In the genomic region with DNA sequence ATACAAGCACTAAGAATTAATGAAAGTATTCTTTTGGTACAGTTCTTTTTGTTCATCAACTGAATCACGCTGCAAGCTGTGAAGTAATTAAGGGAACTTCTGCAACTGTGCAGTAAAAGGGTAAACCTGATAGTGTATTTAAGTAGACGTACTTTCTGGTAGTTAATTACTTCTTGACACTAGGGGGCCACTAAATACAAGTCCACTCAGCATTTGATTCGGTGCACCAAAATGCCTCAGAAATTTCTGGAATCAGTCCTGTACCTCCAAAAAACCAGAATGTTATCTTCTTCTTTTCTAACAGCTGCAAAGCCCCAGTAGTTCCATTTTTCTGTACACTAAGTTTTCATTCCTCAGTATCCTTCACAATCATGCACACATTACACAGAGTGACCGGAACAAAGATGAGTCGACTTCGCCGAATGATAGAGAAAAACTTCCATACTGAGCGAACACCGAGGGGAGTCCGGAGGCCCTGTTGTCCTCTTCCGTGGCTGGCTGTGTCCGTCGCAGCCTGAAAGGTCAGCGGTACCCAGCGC, we compare ENCODE assay signal across 8 cellular contexts. TPM values are rescaled to one million over a fixed set of nuclear protein-coding genes. Genes with fewer than 3 reads are reported as not detected.
A peak's percentile ranks its signal among the peaks of the same experiment; 100 is the strongest.
DNase-seq lines count a peak whose midpoint lies in the region; ATAC-seq, FAIRE-seq and TF ChIP-seq lines count a peak whose summit lies in the region.

No MANE protein-coding gene starts in this region.

- no peaks in the 10 kb centered on the region for H3K27me3 ChIP-seq in DOHH2 (ENCODE audit: control insufficient read depth, low read length)
- no peaks in the 10 kb centered on the region; a peak in 1 of 5 replicates for H3K27me3 ChIP-seq in HepG2 (ENCODE audit: control insufficient read depth in 1 of 2, insufficient read depth in 2 of 2, low read length in 2 of 2)
- H3K27me3 ChIP-seq in testis = no peaks in the 10 kb centered on the region

- H3K4me3 ChIP-seq in DOHH2 (ENCODE audit: low read length) = peak overlapping the region; percentile 98
- peak overlapping the region; percentile 98 for H3K4me3 ChIP-seq in choroid plexus epithelial cell (ENCODE audit: low read depth, low read length)
- H3K4me3 ChIP-seq in HepG2 (replicated peaks in 1 of 3; ENCODE audit: insufficient read depth in 1 of 3, low read depth in 2 of 3, low read length in 3 of 3) = peak overlapping the region; percentile 87 to 94 (median 93)
- peak overlapping the region; percentile 90 to 98 for H3K4me3 ChIP-seq in testis

- WGBS in HepG2 (ENCODE audit: low lambda C conversion rate) = under 1% methylated on average over 9 of the region's 15 CpGs
- 0% methylated on average over 13 to 15 of the region's 15 CpGs for WGBS in testis, 2 donors

- H3K4me1 ChIP-seq in DOHH2 (ENCODE audit: control insufficient read depth, low read length) = peaks cover 26% of the 10 kb centered on the region
- peaks cover 27% of the 10 kb centered on the region for H3K4me1 ChIP-seq in HepG2 (ENCODE audit: insufficient read depth, low read length)
- peaks cover 18% of the 10 kb centered on the region for H3K4me1 ChIP-seq in testis

- DNase-seq in RWPE1 (ENCODE audit: low spot score) (peak; percentile 75), choroid plexus epithelial cell (ENCODE audit: low read depth) (peak; percentile 82), HepG2 (ENCODE audit: low spot score) (peak; percentile 19), testis (no peak), NCI-H2171 treated with DMSO at 0.1 percent for 48 hours (lab: John Stamatoyannopoulos, UW) (no peak)

- peak overlapping the region; percentile 51 for H2AFZ ChIP-seq in HepG2 (ENCODE audit: low read length)

- H3K4me2 ChIP-seq in DOHH2 (ENCODE audit: low read length) (peak overlapping the region; percentile 58), HepG2 (ENCODE audit: low read depth, low read length) (peak overlapping the region; percentile 89)

- TF ChIP-seq POLR2A in HepG2 (IDR thresholded peaks at IDR 0.05; ENCODE audit: insufficient read depth in 1 of 2, low read depth in 2 of 2, low read length in 2 of 2) = no peak
- TF ChIP-seq POLR2A in testis (IDR thresholded peaks at IDR 0.05) = no peak

- intact Hi-C loops in HepG2 (cut with micrococcal nuclease; ENCODE audit: unreplicated experiment) = loop anchor here (5.0 kb wide), 1 partner anchor 151 kb away; no protein-coding TSS in a partner anchor
- intact Hi-C loops in testis (cut with DNase I; ENCODE audit: low total_unique reads) = no loop called here

- H3F3A ChIP-seq in DOHH2 (ENCODE audit: control insufficient read depth, insufficient read depth) = no peaks in the 10 kb centered on the region

- TF ChIP-seq EP300 in HepG2 (IDR thresholded peaks at IDR 0.05; ENCODE audit: low read depth in 2 of 2, low read length in 2 of 2) (no peak), HepG2 (CRISPR knock-in tag; IDR thresholded peaks at IDR 0.05; ENCODE audit: borderline replicate concordance) (no peak)

- H4K20me1 ChIP-seq in DOHH2 (ENCODE audit: control insufficient read depth, insufficient read depth, low read depth, low read length) (peaks cover 11% of the 10 kb centered on the region), HepG2 (ENCODE audit: insufficient read depth, low read length) (no peaks in the 10 kb centered on the region)

- no peaks in the 10 kb centered on the region for H3K9me2 ChIP-seq in DOHH2 (replicated peaks; ENCODE audit: control insufficient read depth, low read length)

- H3K27ac ChIP-seq in DOHH2 (ENCODE audit: low read depth, low read length) (peak overlapping the region; percentile 53), RWPE1 (peak overlapping the region; percentile 94), HepG2 (ENCODE audit: extremely low read length, insufficient read depth, low read length) (peak overlapping the region; percentile 64), testis (peak overlapping the region; percentile 82)

- H3K9ac ChIP-seq in HepG2 (ENCODE audit: insufficient read depth, low read depth, low read length) = peak overlapping the region; percentile 83

- POLR2A ChIA-PET in RWPE1 (lab: Yijun Ruan, JAX; ENCODE audit: low non-redundant PET) = interaction anchor here (0.7 kb wide), 2 partner anchors 33 to 245 kb away, joined by 3 read pairs; no protein-coding TSS in a partner anchor
- POLR2A ChIA-PET in HepG2 (lab: Yijun Ruan, JAX) = interaction anchor here (0.9 to 1.5 kb wide), 4 partner anchors 9 to 188 kb away, joined by 3 to 8 read pairs (median 4); no protein-coding TSS in a partner anchor

- H3K9me3 ChIP-seq in DOHH2 (ENCODE audit: control insufficient read depth, insufficient read depth, low read length) = no peaks in the 10 kb centered on the region
- no peaks in the 10 kb centered on the region for H3K9me3 ChIP-seq in HepG2 (ENCODE audit: low read length)
- H3K9me3 ChIP-seq in testis = no peaks in the 10 kb centered on the region

- in situ Hi-C loops in HepG2 (cut with HindIII; ENCODE audit: extremely low pct_ligation_motif_present, low pct_unique_long_range_greater_than_20kb) = loop anchor here (5.0 kb wide), 1 partner anchor 151 kb away; no protein-coding TSS in a partner anchor

- TF ChIP-seq CTCF in DOHH2 (IDR thresholded peaks at IDR 0.05; ENCODE audit: low read depth, low read length, poor library complexity, severe bottlenecking) (peak; percentile 65), RWPE1 (conservative IDR thresholded peaks at IDR 0.05; ENCODE audit: low read depth) (peak; percentile 75), choroid plexus epithelial cell (conservative IDR thresholded peaks at IDR 0.05; ENCODE audit: low read depth, low read length) (peak; percentile 53), HepG2 (CRISPR knock-in tag; IDR thresholded peaks at IDR 0.05) (peak; percentile 38), testis (IDR thresholded peaks at IDR 0.05) (peak; percentile 47 to 63 (median 49))

- CTCF ChIA-PET in RWPE1 (lab: Yijun Ruan, JAX) = interaction anchor here (0.6 to 2.0 kb wide), 6 partner anchors 13 to 701 kb away, joined by 3 to 10 read pairs (median 5); no protein-coding TSS in a partner anchor
- CTCF ChIA-PET in HepG2 (lab: Yijun Ruan, JAX; ENCODE audit: low intra/inter-chr PET ratio, low total read pairs) = interaction anchor here (4.0 kb wide), 1 partner anchor 153 kb away, joined by 14 read pairs; no protein-coding TSS in a partner anchor

- peaks cover 74% of the 10 kb centered on the region for H3K36me3 ChIP-seq in DOHH2 (ENCODE audit: control insufficient read depth, low read length)
- peaks cover 0 to 38% of the 10 kb centered on the region in 2 experiments; a peak in 3 of 5 replicates for H3K36me3 ChIP-seq in HepG2 (replicated peaks in 1 of 2; ENCODE audit: control insufficient read depth in 1 of 2, insufficient read depth in 2 of 2, low read length in 2 of 2)
- no peaks in the 10 kb centered on the region for H3K36me3 ChIP-seq in testis (ENCODE audit: low read depth, missing control alignments)

- no peak for TF ChIP-seq RAD21 in HepG2 (CRISPR knock-in tag; IDR thresholded peaks at IDR 0.05)

- TSS peak; percentile 59 for BruUV-seq in HepG2 (replicated peaks; lab: Mats Ljungman, UMichigan)

- ATAC-seq in GM19438 (IDR thresholded peaks at IDR 0.05; ENCODE audit: low read depth, unreplicated experiment) (peak; percentile 45), HG03521 (IDR thresholded peaks at IDR 0.05; ENCODE audit: unreplicated experiment) (peak; percentile 40), HepG2 (peak; percentile 20)

- FAIRE-seq in HepG2 (lab: Jason Lieb, UNC) = no peak

- H3K79me2 ChIP-seq in DOHH2 (ENCODE audit: control insufficient read depth, low read length) = peaks cover 61% of the 10 kb centered on the region
- peaks cover 49% of the 10 kb centered on the region for H3K79me2 ChIP-seq in HepG2 (ENCODE audit: insufficient read depth, low read length)

RNA-seq across cellular contexts. Expression of a gene that starts 0.5 kb away (rescaled TPM):
- total RNA-seq in HepG2 (2016; rRNA removed; fragmentation: Illumina TruSeq; extraction: Trizol) (41.6 and 49.1 TPM in 2 replicates), testis (10 to 100 TPM; 47.8 to 62.0 TPM)
- 7.1 and 11.4 TPM in 2 replicates for total RNA-seq in HepG2 (2016; cell fraction: cytosol; rRNA removed; fragmentation: Illumina TruSeq; extraction: Trizol; ENCODE audit: low read depth)
- 41.0 and 49.0 TPM in 2 replicates for total RNA-seq in HepG2 (2016; cell fraction: insoluble cytoplasmic fraction; rRNA removed; fragmentation: Illumina TruSeq; extraction: Trizol)
- 13.2 and 14.2 TPM in 2 replicates for total RNA-seq in HepG2 (2016; cell fraction: membrane; rRNA removed; fragmentation: Illumina TruSeq; extraction: Trizol)
- total RNA-seq in HepG2 (2016; cell fraction: nucleus; rRNA removed; fragmentation: Illumina TruSeq; extraction: Trizol) = 45.1 and 45.7 TPM in 2 replicates
- polyA plus RNA-seq in HepG2 (2011; rRNA removed) (20.4 and 22.0 TPM in 2 replicates), testis (ENCODE audit: insufficient read depth, low read depth, low replicate concordance) (35.5 TPM)
- 9.6 and 14.8 TPM in 2 replicates for polyA plus RNA-seq in HepG2 (2011; cell fraction: cytosol; rRNA removed)
- 21.6 and 24.1 TPM in 2 replicates for polyA plus RNA-seq in HepG2 (2011; cell fraction: nucleus; rRNA removed)
- polyA plus RNA-seq in HepG2 (2012) = 12.4 and 17.9 TPM in 2 replicates
- polyA plus RNA-seq in HepG2 (2016; cell fraction: cytosol; fragmentation: Illumina TruSeq; extraction: Trizol; ENCODE audit: low read depth) = 1.8 and 2.0 TPM in 2 replicates
- polyA plus RNA-seq in HepG2 (2016; cell fraction: insoluble cytoplasmic fraction; fragmentation: Illumina TruSeq; extraction: Trizol; ENCODE audit: low read depth) = 29.9 and 31.3 TPM in 2 replicates
- polyA plus RNA-seq in HepG2 (2016; cell fraction: membrane; fragmentation: Illumina TruSeq; extraction: Trizol; ENCODE audit: low read depth) = 4.9 and 5.1 TPM in 2 replicates
- 48.1 and 49.6 TPM in 2 replicates for polyA plus RNA-seq in HepG2 (2016; cell fraction: nucleus; fragmentation: Illumina TruSeq; extraction: Trizol; ENCODE audit: insufficient read depth, low read depth)
- 16.6 and 28.5 TPM in 2 replicates for polyA minus RNA-seq in HepG2 (2011; rRNA and poly(A)+ RNA removed; ENCODE audit: low replicate concordance)
- polyA minus RNA-seq in HepG2 (2011; cell fraction: cytosol; rRNA and poly(A)+ RNA removed) = 14.1 and 15.7 TPM in 2 replicates
- 56.4 and 68.2 TPM in 2 replicates for polyA minus RNA-seq in HepG2 (2011; cell fraction: nucleus; rRNA and poly(A)+ RNA removed)

RNA-seq across cellular contexts. Expression of a gene that starts 0.6 kb away (rescaled TPM):
- 101 and 157 TPM in 2 replicates for total RNA-seq in HepG2 (2016; rRNA removed; fragmentation: Illumina TruSeq; extraction: Trizol)
- total RNA-seq in HepG2 (2016; cell fraction: cytosol; rRNA removed; fragmentation: Illumina TruSeq; extraction: Trizol; ENCODE audit: low read depth) = 67.7 and 76.8 TPM in 2 replicates
- total RNA-seq in HepG2 (2016; cell fraction: insoluble cytoplasmic fraction; rRNA removed; fragmentation: Illumina TruSeq; extraction: Trizol) = 103 and 174 TPM in 2 replicates
- 119 and 124 TPM in 2 replicates for total RNA-seq in HepG2 (2016; cell fraction: membrane; rRNA removed; fragmentation: Illumina TruSeq; extraction: Trizol)
- total RNA-seq in HepG2 (2016; cell fraction: nucleus; rRNA removed; fragmentation: Illumina TruSeq; extraction: Trizol) = 38.5 and 51.0 TPM in 2 replicates
- 29.1 and 33.0 TPM in 2 replicates for polyA plus RNA-seq in HepG2 (2011; rRNA removed)
- polyA plus RNA-seq in HepG2 (2011; cell fraction: cytosol; rRNA removed) = 28.4 and 38.1 TPM in 2 replicates
- 7.8 and 10.0 TPM in 2 replicates for polyA plus RNA-seq in HepG2 (2011; cell fraction: nucleus; rRNA removed)
- 44.4 and 129 TPM in 2 replicates for polyA plus RNA-seq in HepG2 (2012)
- 119 and 126 TPM in 2 replicates for polyA plus RNA-seq in HepG2 (2016; cell fraction: cytosol; fragmentation: Illumina TruSeq; extraction: Trizol; ENCODE audit: low read depth)
- polyA plus RNA-seq in HepG2 (2016; cell fraction: insoluble cytoplasmic fraction; fragmentation: Illumina TruSeq; extraction: Trizol; ENCODE audit: low read depth) = 204 and 206 TPM in 2 replicates
- polyA plus RNA-seq in HepG2 (2016; cell fraction: membrane; fragmentation: Illumina TruSeq; extraction: Trizol; ENCODE audit: low read depth) = 143 and 173 TPM in 2 replicates
- 66.9 and 73.6 TPM in 2 replicates for polyA plus RNA-seq in HepG2 (2016; cell fraction: nucleus; fragmentation: Illumina TruSeq; extraction: Trizol; ENCODE audit: insufficient read depth, low read depth)
- polyA minus RNA-seq in HepG2 (2011; rRNA and poly(A)+ RNA removed; ENCODE audit: low replicate concordance) = 3.4 and 11.3 TPM in 2 replicates
- 32.8 and 34.6 TPM in 2 replicates for polyA minus RNA-seq in HepG2 (2011; cell fraction: cytosol; rRNA and poly(A)+ RNA removed)
- polyA minus RNA-seq in HepG2 (2011; cell fraction: nucleus; rRNA and poly(A)+ RNA removed) = 14.2 and 16.7 TPM in 2 replicates
- total RNA-seq in testis = 10 to 100 TPM; 62.7 to 81.9 TPM
- 59.6 TPM for polyA plus RNA-seq in testis (ENCODE audit: insufficient read depth, low read depth, low replicate concordance)

Comparison
In these comparisons a context has a peak if more than half of its experiments do, and no peak if none do; other contexts are left out.
1. DNase-seq: peak in RWPE1 (single experiment), choroid plexus epithelial cell (single experiment) and HepG2 (single experiment); none in testis (single experiment) and NCI-H2171 treated with DMSO at 0.1 percent for 48 hours (single experiment).
2. Peak in every context shown above with its lines, with median percentiles within 50 percentile points of each other: H3K27ac ChIP-seq, H3K4me3 ChIP-seq, CTCF ChIP-seq and ATAC-seq.